In genomic region chr12:99137124-99137845, GRCh38 we compare ENCODE assay signal across 18 cellular contexts.
A peak's percentile ranks its signal among the peaks of the same experiment; 100 is the strongest.
DNase-seq lines count a peak whose midpoint lies in the region; ATAC-seq, FAIRE-seq and TF ChIP-seq lines count a peak whose summit lies in the region.
"Had no signal": no experiment of that assay in that cellular context is flagged by ENCODE, and none has a peak within 500 bp of the region (broad histone marks: within the 10 kb centered on the region; RNA-seq: fewer than 3 reads in every experiment).

No MANE protein-coding gene starts in this region.

- TF ChIP-seq CTCF in GM12872 (IDR thresholded peaks at IDR 0.05; ENCODE audit: insufficient read depth, low read depth, low read length) (peak; percentile 34), HepG2 (CRISPR knock-in tag; IDR thresholded peaks at IDR 0.05) (no peak), chondrocyte (IDR thresholded peaks at IDR 0.05) (no peak), SK-N-SH (IDR thresholded peaks at IDR 0.05) (no peak)
- TF ChIP-seq CTCF in activated CD8-positive, alpha-beta T cell treated with anti-CD3 and anti-CD28 coated beads for 36 hours (IDR thresholded peaks at IDR 0.05), result no peak

- POLR2A ChIA-PET in HepG2 (lab: Yijun Ruan, JAX), result no interaction called here
- POLR2A ChIA-PET in activated CD8-positive, alpha-beta T cell treated with anti-CD3 and anti-CD28 coated beads for 36 hours (lab: Charles Lee), result no interaction called here
- POLR2A ChIA-PET in SK-N-SH (lab: Yijun Ruan, JAX), result no interaction called here

- H3K4me1 Mint-ChIP-seq in chondrocyte (ENCODE audit: low read depth), result no peaks in the 10 kb centered on the region
- no peaks in the 10 kb centered on the region for H3K4me1 Mint-ChIP-seq in activated CD8-positive, alpha-beta T cell treated with anti-CD3 and anti-CD28 coated beads for 36 hours (ENCODE audit: low read depth)
- H3K4me1 Mint-ChIP-seq: activated CD4-positive, alpha-beta memory T cell treated with anti-CD3 and anti-CD28 coated beads, Interleukin-2, amount 10 ng/mL, durations not matched to agents 7 days and 5 days; stimulated activated naive B cell treated with anti-CD40 and anti-IgM and Interleukin-4, amounts not matched to agents 10 μg/mL and 1 μg/mL and 100 μg/mL, for 72 hours had no signal

- peaks cover 17% of the 10 kb centered on the region for H3K27me3 Mint-ChIP-seq in chondrocyte (ENCODE audit: low read depth)
- H3K27me3 Mint-ChIP-seq in activated CD8-positive, alpha-beta T cell treated with anti-CD3 and anti-CD28 coated beads for 36 hours, result no peaks in the 10 kb centered on the region
- H3K27me3 Mint-ChIP-seq: activated CD4-positive, alpha-beta memory T cell treated with anti-CD3 and anti-CD28 coated beads, Interleukin-2, amount 10 ng/mL, durations not matched to agents 7 days and 5 days; stimulated activated naive B cell treated with anti-CD40 and anti-IgM and Interleukin-4, amounts not matched to agents 10 μg/mL and 1 μg/mL and 100 μg/mL, for 72 hours had no signal

- H3K4me3 ChIP-seq in H7 (ENCODE audit: insufficient read depth, low read depth, low read length), result no peak overlapping the region
- H3K4me3 ChIP-seq in HepG2 (replicated peaks in 1 of 3; ENCODE audit: insufficient read depth in 1 of 3, low read depth in 2 of 3, low read length in 3 of 3), result no peak overlapping the region
- no peak overlapping the region for H3K4me3 ChIP-seq in SK-N-SH (ENCODE audit: low read depth in 2 of 2, low read length in 1 of 2)
- H3K4me3 ChIP-seq: MG63, SK-N-MC, skin epidermis had no signal

- no peaks in the 10 kb centered on the region for H3K9me3 Mint-ChIP-seq in chondrocyte (ENCODE audit: low read depth)
- no peaks in the 10 kb centered on the region for H3K9me3 Mint-ChIP-seq in activated CD8-positive, alpha-beta T cell treated with anti-CD3 and anti-CD28 coated beads for 36 hours
- H3K9me3 Mint-ChIP-seq: activated CD4-positive, alpha-beta memory T cell treated with anti-CD3 and anti-CD28 coated beads, Interleukin-2, amount 10 ng/mL, durations not matched to agents 7 days and 5 days had no signal

- H3K79me2 ChIP-seq in HepG2 (ENCODE audit: insufficient read depth, low read length), result no peaks in the 10 kb centered on the region
- no peaks in the 10 kb centered on the region for H3K79me2 ChIP-seq in SK-N-SH (ENCODE audit: insufficient read depth)

- TF ChIP-seq RAD21 in HepG2 (CRISPR knock-in tag; IDR thresholded peaks at IDR 0.05), result no peak
- no peak for TF ChIP-seq RAD21 in SK-N-SH (IDR thresholded peaks at IDR 0.05; ENCODE audit: low read length)

- H3K4me2 ChIP-seq in HepG2 (ENCODE audit: low read depth, low read length) (no peak overlapping the region), SK-N-SH (no peak overlapping the region)

- 22% methylated on average over 8 of the region's 8 CpGs for WGBS in HepG2 (ENCODE audit: low lambda C conversion rate)
- 56% methylated on average over 8 of the region's 8 CpGs for WGBS in SK-N-SH (ENCODE audit: low lambda C conversion rate)

- no peaks in the 10 kb centered on the region for H3K4me1 ChIP-seq in HepG2 (ENCODE audit: insufficient read depth, low read length)
- peaks cover 0 to 3% of the 10 kb centered on the region in 2 experiments; a peak in 1 of 4 replicates for H3K4me1 ChIP-seq in SK-N-SH (ENCODE audit: control insufficient read depth in 1 of 2, insufficient read depth in 2 of 2, low read depth in 1 of 2, low read length in 1 of 2)

- H3K9me3 ChIP-seq in HepG2 (ENCODE audit: low read length), result no peaks in the 10 kb centered on the region; the same call in 1 of the 2 replicates
- no peaks in the 10 kb centered on the region for H3K9me3 ChIP-seq in SK-N-SH
- H3K9me3 ChIP-seq: MG63 had no signal

- no peaks in the 10 kb centered on the region for H3K27me3 ChIP-seq in H7 (ENCODE audit: control insufficient read depth, insufficient read depth, low read length)
- H3K27me3 ChIP-seq in HepG2 (ENCODE audit: control insufficient read depth in 1 of 2, insufficient read depth in 2 of 2, low read length in 2 of 2), result no peaks in the 10 kb centered on the region
- H3K27me3 ChIP-seq in SK-N-SH (ENCODE audit: insufficient read depth), result no peaks in the 10 kb centered on the region
- H3K27me3 ChIP-seq: MG63 had no signal

- H3K36me3 Mint-ChIP-seq in chondrocyte (ENCODE audit: low read depth), result no peaks in the 10 kb centered on the region
- no peaks in the 10 kb centered on the region for H3K36me3 Mint-ChIP-seq in activated CD8-positive, alpha-beta T cell treated with anti-CD3 and anti-CD28 coated beads for 36 hours (ENCODE audit: low read depth)
- H3K36me3 Mint-ChIP-seq: stimulated activated naive B cell treated with anti-CD40 and anti-IgM and Interleukin-4, amounts not matched to agents 10 μg/mL and 1 μg/mL and 100 μg/mL, for 72 hours had no signal

- no peak overlapping the region for H2AFZ ChIP-seq in HepG2 (ENCODE audit: low read length)
- H2AFZ ChIP-seq in SK-N-SH (ENCODE audit: low read depth), result no peak overlapping the region

- no TSS peak for BruUV-seq in HepG2 (replicated peaks; lab: Mats Ljungman, UMichigan)

- intact Hi-C loops in HepG2 (cut with micrococcal nuclease; ENCODE audit: unreplicated experiment), result no loop called here
- intact Hi-C loops in activated CD8-positive, alpha-beta T cell treated with anti-CD3 and anti-CD28 coated beads for 36 hours (cut with micrococcal nuclease), result no loop called here
- intact Hi-C loops in left cardiac atrium (cut with DNase I), result no loop called here

- CTCF ChIA-PET in HepG2 (lab: Yijun Ruan, JAX; ENCODE audit: low intra/inter-chr PET ratio, low total read pairs), result no interaction called here
- CTCF ChIA-PET in activated CD8-positive, alpha-beta T cell treated with anti-CD3 and anti-CD28 coated beads for 36 hours (lab: Charles Lee), result no interaction called here
- CTCF ChIA-PET in SK-N-SH (lab: Yijun Ruan, JAX), result interaction anchor here (1.1 kb wide), 1 partner anchor 9 kb away, joined by 3 read pairs; no protein-coding TSS in a partner anchor

- peak; percentile 22 for DNase-seq in H7
- peak; percentile 59 for DNase-seq in NOMO-1 treated with dmso at 0.1 percent for 144 hours (lab: John Stamatoyannopoulos, UW; ENCODE audit: unreplicated experiment)
- no peak for DNase-seq in HepG2 (ENCODE audit: low spot score)
- DNase-seq in chondrocyte (ENCODE audit: low spot score), result no peak
- DNase-seq in activated CD8-positive, alpha-beta T cell treated with anti-CD3 and anti-CD28 coated beads for 36 hours, result no peak
- DNase-seq in left cardiac atrium, result no peak
- DNase-seq in SK-N-SH, result no peak
- DNase-seq: activated CD4-positive, alpha-beta memory T cell treated with anti-CD3 and anti-CD28 coated beads, Interleukin-2, amount 10 ng/mL, durations not matched to agents 7 days and 5 days; cortex of kidney; DMS 273 treated with DMSO at 0.1 percent for 48 hours; head of caudate nucleus; MG63; stimulated activated naive B cell treated with anti-CD40 and anti-IgM and Interleukin-4, amounts not matched to agents 10 μg/mL and 1 μg/mL and 100 μg/mL, for 72 hours had no signal

- H3K9ac ChIP-seq in HepG2 (ENCODE audit: insufficient read depth, low read depth, low read length) (no peak overlapping the region), SK-N-SH (no peak overlapping the region)

- H3K36me3 ChIP-seq in H7 (replicated peaks; ENCODE audit: control insufficient read depth, insufficient read depth, low read length), result no peaks in the 10 kb centered on the region
- H3K36me3 ChIP-seq in HepG2 (replicated peaks in 1 of 2; ENCODE audit: control insufficient read depth in 1 of 2, insufficient read depth in 2 of 2, low read length in 2 of 2), result no peaks in the 10 kb centered on the region
- no peaks in the 10 kb centered on the region for H3K36me3 ChIP-seq in SK-N-SH (replicated peaks in 1 of 2; ENCODE audit: control insufficient read depth in 1 of 2, insufficient read depth in 2 of 2, low read length in 1 of 2)
- H3K36me3 ChIP-seq: MG63 had no signal

- in situ Hi-C loops in HepG2 (cut with HindIII; ENCODE audit: extremely low pct_ligation_motif_present, low pct_unique_long_range_greater_than_20kb), result no loop called here

- H3K27ac ChIP-seq in HepG2 (ENCODE audit: extremely low read length, insufficient read depth, low read length), result no peak overlapping the region
- no peak overlapping the region for H3K27ac ChIP-seq in SK-N-SH (ENCODE audit: low read depth in 2 of 2, low read length in 1 of 2)
- H3K27ac ChIP-seq: SK-N-MC, skin epidermis had no signal

- no peak overlapping the region for H3K4me3 Mint-ChIP-seq in chondrocyte (ENCODE audit: unreplicated experiment)
- H3K4me3 Mint-ChIP-seq in activated CD8-positive, alpha-beta T cell treated with anti-CD3 and anti-CD28 coated beads for 36 hours, result no peak overlapping the region
- H3K4me3 Mint-ChIP-seq: activated CD4-positive, alpha-beta memory T cell treated with anti-CD3 and anti-CD28 coated beads, Interleukin-2, amount 10 ng/mL, durations not matched to agents 7 days and 5 days; activated T-helper 1 cell treated with anti-CD3 and anti-CD28 coated beads, Interleukin-12 subunit alpha, Interleukin-12 subunit beta, Interleukin-2, Interleukin-4 antibody, amounts not matched to agents 30 ng/mL and 10 ng/mL and 1 ng/mL, durations not matched to agents 14 hours and 24 hours and 36 hours; stimulated activated naive B cell treated with anti-CD40 and anti-IgM and Interleukin-4, amounts not matched to agents 10 μg/mL and 1 μg/mL and 100 μg/mL, for 72 hours had no signal

- TF ChIP-seq POLR2A in HepG2 (IDR thresholded peaks at IDR 0.05; ENCODE audit: insufficient read depth in 1 of 2, low read depth in 2 of 2, low read length in 2 of 2), result no peak

- H3K9me2 ChIP-seq in SK-N-SH, result no peaks in the 10 kb centered on the region

- no peak for FAIRE-seq in HepG2 (lab: Jason Lieb, UNC)
- FAIRE-seq: islet of Langerhans had no signal

- TF ChIP-seq EP300 in HepG2 (IDR thresholded peaks at IDR 0.05; ENCODE audit: low read depth in 2 of 2, low read length in 2 of 2) (no peak), HepG2 (CRISPR knock-in tag; IDR thresholded peaks at IDR 0.05; ENCODE audit: borderline replicate concordance) (no peak), SK-N-SH (IDR thresholded peaks at IDR 0.05; ENCODE audit: borderline replicate concordance in 1 of 2, low read depth in 1 of 2, low read length in 1 of 2) (no peak)

- H4K20me1 ChIP-seq in HepG2 (ENCODE audit: insufficient read depth, low read length) (no peaks in the 10 kb centered on the region), SK-N-SH (ENCODE audit: insufficient read depth) (no peaks in the 10 kb centered on the region)

- ATAC-seq in HepG2 (peak; percentile 67), left cardiac atrium (no peak)
- no peak for ATAC-seq in activated CD8-positive, alpha-beta T cell treated with anti-CD3 and anti-CD28 coated beads for 36 hours
- ATAC-seq: stimulated activated naive B cell treated with anti-CD40 and anti-IgM and Interleukin-4, amounts not matched to agents 10 μg/mL and 1 μg/mL and 100 μg/mL, for 72 hours had no signal

- H3K27ac Mint-ChIP-seq in chondrocyte (ENCODE audit: unreplicated experiment), result no peak overlapping the region
- no peak overlapping the region for H3K27ac Mint-ChIP-seq in activated CD8-positive, alpha-beta T cell treated with anti-CD3 and anti-CD28 coated beads for 36 hours
- H3K27ac Mint-ChIP-seq: activated CD4-positive, alpha-beta memory T cell treated with anti-CD3 and anti-CD28 coated beads, Interleukin-2, amount 10 ng/mL, durations not matched to agents 7 days and 5 days; activated T-helper 1 cell treated with anti-CD3 and anti-CD28 coated beads, Interleukin-12 subunit alpha, Interleukin-12 subunit beta, Interleukin-2, Interleukin-4 antibody, amounts not matched to agents 30 ng/mL and 10 ng/mL and 1 ng/mL, durations not matched to agents 14 hours and 24 hours and 36 hours; stimulated activated naive B cell treated with anti-CD40 and anti-IgM and Interleukin-4, amounts not matched to agents 10 μg/mL and 1 μg/mL and 100 μg/mL, for 72 hours had no signal

- no peaks in the 10 kb centered on the region for H3F3A ChIP-seq in SK-N-SH (replicated peaks; ENCODE audit: insufficient read depth)

Comparison
In these comparisons a context has a peak if more than half of its experiments do, and no peak if none do; other contexts are left out.
1. DNase-seq: peak in H7 (single experiment) and NOMO-1 treated with dmso at 0.1 percent for 144 hours (single experiment); none in HepG2 (single experiment), chondrocyte (single experiment), activated CD8-positive, alpha-beta T cell treated with anti-CD3 and anti-CD28 coated beads for 36 hours (single experiment), left cardiac atrium (single experiment) and SK-N-SH (single experiment).